ENCODE assay signal across 22 cellular contexts in genomic region chr17:39742126-39742855, GRCh38. TPM values are rescaled to one million over a fixed set of nuclear protein-coding genes. Genes with fewer than 3 reads are reported as not detected.
A peak's percentile ranks its signal among the peaks of the same experiment; 100 is the strongest.
DNase-seq lines count a peak whose midpoint lies in the region; ATAC-seq and TF ChIP-seq lines count a peak whose summit lies in the region.
"Had no signal": no experiment of that assay in that cellular context is flagged by ENCODE, and none has a peak within 500 bp of the region (broad histone marks: within the 10 kb centered on the region; RNA-seq: fewer than 3 reads in every experiment).

No MANE protein-coding gene starts in this region.

- no peak overlapping the region for H4K8ac ChIP-seq in IMR-90 (ENCODE audit: low read depth in 2 of 2, low read length in 2 of 2)
- no peak overlapping the region for H4K8ac ChIP-seq in neuronal stem cell (ENCODE audit: low read depth, low read length)

- no peaks in the 10 kb centered on the region for H3K9me2 ChIP-seq in MM.1S (replicated peaks; ENCODE audit: insufficient read depth, low read length)

- no peaks in the 10 kb centered on the region for H3K27me3 Mint-ChIP-seq in Calu3 (ENCODE audit: unreplicated experiment)
- peaks cover 62% of the 10 kb centered on the region for H3K27me3 Mint-ChIP-seq in stimulated activated memory B cell treated with anti-CD40 and anti-IgM and Interleukin-4, amounts not matched to agents 10 μg/mL and 1 μg/mL and 100 μg/mL, for 72 hours

- no CpG with 5 or more reads among the region's 18 CpGs for WGBS in IMR-90 (ENCODE audit: extremely low coverage in 2 of 2, insufficient read length in 1 of 2), 2 experiments
- WGBS in esophagus squamous epithelium, 2 donors: 75 to 87% methylated on average over 7 to 11 of the region's 18 CpGs
- WGBS in neuronal stem cell (ENCODE audit: extremely low coverage in 2 of 2, insufficient read length in 2 of 2, insufficient replicate concordance in 1 of 2), 2 donors: no CpG with 5 or more reads among the region's 18 CpGs

- H2BK20ac ChIP-seq in IMR-90 (ENCODE audit: low read depth, low read length): no peak overlapping the region

- H2BK5ac ChIP-seq in IMR-90 (ENCODE audit: low read depth, low read length, poor library complexity, severe bottlenecking) (no peak overlapping the region), neuronal stem cell (ENCODE audit: low read length) (no peak overlapping the region)

- H2AK5ac ChIP-seq in IMR-90 (ENCODE audit: low read depth, low read length) (no peak overlapping the region), neuronal stem cell (ENCODE audit: low read depth, low read length) (peak overlapping the region; percentile 58)

- H3K9me3 Mint-ChIP-seq in Calu3 (ENCODE audit: low read depth, unreplicated experiment): no peaks in the 10 kb centered on the region
- no peaks in the 10 kb centered on the region for H3K9me3 Mint-ChIP-seq in stimulated activated memory B cell treated with anti-CD40 and anti-IgM and Interleukin-4, amounts not matched to agents 10 μg/mL and 1 μg/mL and 100 μg/mL, for 72 hours
- H3K9me3 Mint-ChIP-seq: CD4-positive, alpha-beta T cell had no signal

- H3K79me1 ChIP-seq in IMR-90 (ENCODE audit: low read depth in 1 of 2, low read length in 2 of 2): no peaks in the 10 kb centered on the region
- peaks cover 3% of the 10 kb centered on the region for H3K79me1 ChIP-seq in neuronal stem cell (ENCODE audit: low read depth, low read length)

- TF ChIP-seq RAD21 in IMR-90 (IDR thresholded peaks at IDR 0.05; ENCODE audit: low read length): no peak

- peak overlapping the region; percentile 77 for H3K4me3 Mint-ChIP-seq in Calu3 (ENCODE audit: low read depth, unreplicated experiment)
- no peak overlapping the region for H3K4me3 Mint-ChIP-seq in stimulated activated memory B cell treated with anti-CD40 and anti-IgM and Interleukin-4, amounts not matched to agents 10 μg/mL and 1 μg/mL and 100 μg/mL, for 72 hours
- H3K4me3 Mint-ChIP-seq: CD4-positive, alpha-beta T cell had no signal

- TF ChIP-seq CTCF in Calu3 (IDR thresholded peaks at IDR 0.05; ENCODE audit: unreplicated experiment) (no peak), IMR-90 (conservative IDR thresholded peaks at IDR 0.05; ENCODE audit: low read depth, low read length) (no peak), esophagus squamous epithelium (IDR thresholded peaks at IDR 0.05) (no peak), MM.1S (IDR thresholded peaks at IDR 0.05; ENCODE audit: low read length) (no peak)

- H4K5ac ChIP-seq in IMR-90 (ENCODE audit: low read depth, low read length): no peak overlapping the region

- H3K4ac ChIP-seq in IMR-90 (ENCODE audit: low read depth, low read length) (no peak overlapping the region), neuronal stem cell (ENCODE audit: low read length) (no peak overlapping the region)

- no peak overlapping the region for H2AFZ ChIP-seq in IMR-90 (replicated peaks; ENCODE audit: low read length, poor library complexity)
- no peak overlapping the region for H2AFZ ChIP-seq in neuronal stem cell (ENCODE audit: low read length)
- H2AFZ ChIP-seq in MM.1S (ENCODE audit: low read length): no peak overlapping the region

- H3K4me3 ChIP-seq in IMR-90 (ENCODE audit: insufficient read depth, low read depth, low read length) (no peak overlapping the region), esophagus squamous epithelium (no peak overlapping the region), neuronal stem cell (ENCODE audit: low read length in 2 of 2) (no peak overlapping the region), MM.1S (ENCODE audit: low read length) (no peak overlapping the region)
- H3K4me3 ChIP-seq: A549; BLaER1 treated with 17β-estradiol and CSF1 and Interleukin-3, amounts not matched to agents 10 nM and 100 nM; SJCRH30 had no signal

- no peak overlapping the region for H3K27ac ChIP-seq in IMR-90 (ENCODE audit: insufficient read depth, low read length)
- peak overlapping the region in 3 of 4 donors; percentile 13 to 98 (median 96) for H3K27ac ChIP-seq in esophagus squamous epithelium
- H3K27ac ChIP-seq in neuronal stem cell (replicated peaks; ENCODE audit: low read length): no peak overlapping the region
- no peak overlapping the region for H3K27ac ChIP-seq in MM.1S (ENCODE audit: low read length)
- H3K27ac ChIP-seq: BLaER1 treated with 17β-estradiol and CSF1 and Interleukin-3, amounts not matched to agents 10 nM and 100 nM; SJCRH30 had no signal

- H2BK15ac ChIP-seq in IMR-90 (ENCODE audit: low read depth, low read length) (no peak overlapping the region), neuronal stem cell (ENCODE audit: low read length) (no peak overlapping the region)

- BruUV-seq in Calu3 (replicated peaks; lab: Mats Ljungman, UMichigan) (no TSS peak), IMR-90 (replicated peaks; lab: Mats Ljungman, UMichigan) (no TSS peak)

- no peak overlapping the region for H3K4me2 ChIP-seq in IMR-90 (ENCODE audit: low read depth, low read length)
- H3K4me2 ChIP-seq in neuronal stem cell (ENCODE audit: insufficient read depth, low read length, poor library complexity, severe bottlenecking): no peak overlapping the region
- no peak overlapping the region for H3K4me2 ChIP-seq in MM.1S (ENCODE audit: low read depth, low read length)

- peaks cover 100% of the 10 kb centered on the region for H3K36me3 Mint-ChIP-seq in Calu3 (ENCODE audit: insufficient read depth, unreplicated experiment)
- H3K36me3 Mint-ChIP-seq in stimulated activated memory B cell treated with anti-CD40 and anti-IgM and Interleukin-4, amounts not matched to agents 10 μg/mL and 1 μg/mL and 100 μg/mL, for 72 hours: no peaks in the 10 kb centered on the region

- CTCF ChIA-PET in Calu3 (lab: Charles Lee) (interaction anchor here (0.7 to 161.2 kb wide), 25 partner anchors 15 to 971 kb away, joined by 3 to 42089 read pairs (median 5); partner anchors contain the start of genes ERBB2, GRB7, GSDMA and GSDMB), IMR-90 (lab: Yijun Ruan, JAX) (no interaction called here)

- H3F3A ChIP-seq in MM.1S (ENCODE audit: insufficient read depth, low read length): peaks cover 3% of the 10 kb centered on the region; the same call in 1 of the 2 replicates

- peak overlapping the region; percentile 21 for H3K27ac Mint-ChIP-seq in Calu3 (ENCODE audit: unreplicated experiment)
- no peak overlapping the region for H3K27ac Mint-ChIP-seq in stimulated activated memory B cell treated with anti-CD40 and anti-IgM and Interleukin-4, amounts not matched to agents 10 μg/mL and 1 μg/mL and 100 μg/mL, for 72 hours
- H3K27ac Mint-ChIP-seq: CD4-positive, alpha-beta T cell had no signal

- H2BK12ac ChIP-seq in neuronal stem cell (ENCODE audit: low read length): no peak overlapping the region

- peaks cover 16% of the 10 kb centered on the region; the same call in 1 of the 2 replicates for H3K4me1 ChIP-seq in IMR-90 (ENCODE audit: control insufficient read depth, insufficient read depth, low read length)
- peaks cover 8 to 51% (median 18%) of the 10 kb centered on the region in 3 donors for H3K4me1 ChIP-seq in esophagus squamous epithelium
- H3K4me1 ChIP-seq in neuronal stem cell (ENCODE audit: control insufficient read depth in 2 of 2, insufficient read depth in 1 of 2, low read depth in 1 of 2, low read length in 2 of 2): peaks cover 14 to 20% of the 10 kb centered on the region in 2 donors
- H3K4me1 ChIP-seq in MM.1S (ENCODE audit: low read length): peaks cover 6% of the 10 kb centered on the region

- H3K9ac ChIP-seq in IMR-90 (ENCODE audit: low read depth, low read length) (no peak overlapping the region), neuronal stem cell (ENCODE audit: low read depth, low read length, poor library complexity) (peak overlapping the region; percentile 32), MM.1S (ENCODE audit: low read length) (no peak overlapping the region)
- H3K9ac ChIP-seq: BLaER1 treated with 17β-estradiol and CSF1 and Interleukin-3, amounts not matched to agents 10 nM and 100 nM had no signal

- peaks cover 44% of the 10 kb centered on the region for H3K27me3 ChIP-seq in IMR-90 (ENCODE audit: control insufficient read depth, insufficient read depth, low read length)
- H3K27me3 ChIP-seq in esophagus squamous epithelium: peaks cover 0 to 68% (median 0%) of the 10 kb centered on the region in 4 donors
- peaks cover 0 to 92% (median 24%) of the 10 kb centered on the region in 3 experiments for H3K27me3 ChIP-seq in neuronal stem cell (ENCODE audit: control insufficient read depth in 3 of 3, insufficient read depth in 3 of 3, low read depth in 1 of 3, low read length in 3 of 3)
- H3K27me3 ChIP-seq in MM.1S (replicated peaks; ENCODE audit: insufficient read depth, low read length): no peaks in the 10 kb centered on the region

- ATAC-seq in IMR-90 (ENCODE audit: low read depth): no peak
- no peak for ATAC-seq in GM18868 (IDR thresholded peaks at IDR 0.05; ENCODE audit: unreplicated experiment)
- no peak for ATAC-seq in stimulated activated memory B cell treated with anti-CD40 and anti-IgM and Interleukin-4, amounts not matched to agents 10 μg/mL and 1 μg/mL and 100 μg/mL, for 72 hours
- ATAC-seq: A549, SK-N-SH treated with all-trans-retinoic acid at 6 μM for 48 hours had no signal

- POLR2A ChIA-PET in IMR-90 (lab: Charles Lee; ENCODE audit: unreplicated experiment): no interaction called here

- H3K36me3 ChIP-seq in IMR-90 (ENCODE audit: control insufficient read depth, insufficient read depth, low read length): no peaks in the 10 kb centered on the region
- peaks cover 5 to 54% (median 35%) of the 10 kb centered on the region in 3 donors for H3K36me3 ChIP-seq in esophagus squamous epithelium
- H3K36me3 ChIP-seq in neuronal stem cell (replicated peaks in 1 of 2; ENCODE audit: control insufficient read depth in 2 of 2, insufficient read depth in 2 of 2, low read length in 2 of 2): no peaks in the 10 kb centered on the region
- no peaks in the 10 kb centered on the region for H3K36me3 ChIP-seq in MM.1S (replicated peaks; ENCODE audit: insufficient read depth, low read length)
- H3K36me3 ChIP-seq: BLaER1 treated with 17β-estradiol and CSF1 and Interleukin-3, amounts not matched to agents 10 nM and 100 nM; SJCRH30 had no signal

- peaks cover 12% of the 10 kb centered on the region; the same call in 1 of the 2 replicates for H3K79me2 ChIP-seq in MM.1S (ENCODE audit: low read length)

- DNase-seq in Calu3 (peak; percentile 76), IMR-90 (no peak), esophagus squamous epithelium (lab: John Stamatoyannopoulos, UW) (no peak), neuronal stem cell (ENCODE audit: low spot score) (no peak), MM.1S (no peak)
- DNase-seq: AML-193; CD4-positive, alpha-beta T cell; KBM-7; NCI-H1105 treated with DMSO at 0.1 percent for 48 hours; NCI-H146; NCI-H1930; NCI-H2107; NCI-H446; NCI-H524 treated with DMSO at 0.1 percent for 48 hours; NCI-H774; SJCRH30 had no signal

- H4K91ac ChIP-seq in IMR-90 (ENCODE audit: insufficient read depth, low read depth, low read length): no peak overlapping the region
- no peak overlapping the region for H4K91ac ChIP-seq in neuronal stem cell (ENCODE audit: low read depth, low read length, poor library complexity)

- H3K14ac ChIP-seq in IMR-90 (replicated peaks; ENCODE audit: low read depth, low read length): no peak overlapping the region
- no peak overlapping the region for H3K14ac ChIP-seq in neuronal stem cell (ENCODE audit: low read length)

- in situ Hi-C loops in IMR-90 (cut with MboI; ENCODE audit: low sequenced_read_pairs): no loop called here

- peaks cover 34% of the 10 kb centered on the region for H3K4me1 Mint-ChIP-seq in Calu3 (ENCODE audit: low read depth, unreplicated experiment)
- peaks cover 34% of the 10 kb centered on the region for H3K4me1 Mint-ChIP-seq in stimulated activated memory B cell treated with anti-CD40 and anti-IgM and Interleukin-4, amounts not matched to agents 10 μg/mL and 1 μg/mL and 100 μg/mL, for 72 hours

- H3K9me3 ChIP-seq in IMR-90 (ENCODE audit: control insufficient read depth, insufficient read depth, low read length): no peaks in the 10 kb centered on the region
- H3K9me3 ChIP-seq in esophagus squamous epithelium: no peaks in the 10 kb centered on the region
- H3K9me3 ChIP-seq in neuronal stem cell (replicated peaks in 1 of 2; ENCODE audit: control insufficient read depth in 2 of 2, insufficient read depth in 1 of 2, low read depth in 1 of 2, low read length in 2 of 2): no peaks in the 10 kb centered on the region
- no peaks in the 10 kb centered on the region for H3K9me3 ChIP-seq in MM.1S (replicated peaks; ENCODE audit: insufficient read depth, low read length)
- H3K9me3 ChIP-seq: A549; BLaER1 treated with 17β-estradiol and CSF1 and Interleukin-3, amounts not matched to agents 10 nM and 100 nM; SJCRH30 had no signal

- no peak overlapping the region for H2BK120ac ChIP-seq in IMR-90 (ENCODE audit: low read depth, low read length)
- no peak overlapping the region for H2BK120ac ChIP-seq in neuronal stem cell (ENCODE audit: low read depth, low read length)

- dilution Hi-C loops in IMR-90 (cut with HindIII; ENCODE audit: low sequenced_read_pairs, unreplicated experiment): no loop called here

- intact Hi-C loops in Calu3 (cut with micrococcal nuclease; ENCODE audit: unreplicated experiment): no loop called here
- intact Hi-C loops in IMR-90 (cut with micrococcal nuclease): no loop called here
- intact Hi-C loops in esophagus squamous epithelium (cut with DNase I): no loop called here

- H4K20me1 ChIP-seq in IMR-90 (ENCODE audit: insufficient read depth, low read length) (no peaks in the 10 kb centered on the region), MM.1S (ENCODE audit: insufficient read depth, low read length) (no peaks in the 10 kb centered on the region)
- H4K20me1 ChIP-seq: BLaER1 treated with 17β-estradiol and CSF1 and Interleukin-3, amounts not matched to agents 10 nM and 100 nM had no signal

- no peak overlapping the region for H3K56ac ChIP-seq in IMR-90 (ENCODE audit: extremely low read depth, insufficient read depth, low read length)

- no peak for TF ChIP-seq POLR2A in IMR-90 (IDR thresholded peaks at IDR 0.05; ENCODE audit: low read depth, low read length)
- TF ChIP-seq POLR2A in esophagus squamous epithelium (IDR thresholded peaks at IDR 0.05): no peak

- 0 out of 2 replicates have a peak, but pooled peaks cover 6% of the 10 kb centered on the region for H3K9me1 ChIP-seq in IMR-90 (ENCODE audit: insufficient read depth, low read length)

- peak overlapping the region; percentile 55 for H2AK9ac ChIP-seq in IMR-90 (replicated peaks; ENCODE audit: low read depth, low read length, poor library complexity)

- H3K18ac ChIP-seq in IMR-90 (ENCODE audit: low read depth, low read length) (no peak overlapping the region), neuronal stem cell (ENCODE audit: low read length) (no peak overlapping the region)

- H3K23ac ChIP-seq in IMR-90 (ENCODE audit: low read depth, low read length): no peak overlapping the region
- no peak overlapping the region for H3K23ac ChIP-seq in neuronal stem cell (ENCODE audit: low read depth, low read length, poor library complexity)

RNA-seq across cellular contexts. Expression of gene GRB7, which starts 4.6 kb away (rescaled TPM):
- total RNA-seq in Calu3 (2022) (2,531 and 2,746 TPM in 2 replicates), IMR-90 (2012; rRNA removed) (under 0.01 and 0.18 TPM in 2 replicates), esophagus squamous epithelium (10 to 100 TPM; 25.1 to 62.1 (median 55.9) TPM)
- 0.14 and 0.36 TPM in 2 replicates for polyA plus RNA-seq in IMR-90 (2012; rRNA removed)
- polyA plus RNA-seq in IMR-90 (2012; cell fraction: cytosol; rRNA removed): 0.12 and 0.26 TPM in 2 replicates
- 0.57 and 1.1 TPM in 2 replicates for polyA plus RNA-seq in IMR-90 (2012; cell fraction: nucleus; rRNA removed; ENCODE audit: low replicate concordance)
- 5.9 TPM for polyA plus RNA-seq in neuronal stem cell (2013, experiment 1 of 2)
- polyA plus RNA-seq in neuronal stem cell (2013, experiment 2 of 2): 5.9 TPM
- total RNA-seq: CD4-positive, alpha-beta T cell; H4; SJCRH30 had no signal

RNA-seq across cellular contexts. Expression of gene MIEN1, which starts 12.0 kb away (rescaled TPM):
- total RNA-seq in Calu3 (2022): 2,121 and 2,217 TPM in 2 replicates
- total RNA-seq in IMR-90 (2012; rRNA removed): 20.3 and 22.2 TPM in 2 replicates
- polyA plus RNA-seq in IMR-90 (2012; rRNA removed): 75.6 and 82.4 TPM in 2 replicates
- 81.7 and 149 TPM in 2 replicates for polyA plus RNA-seq in IMR-90 (2012; cell fraction: cytosol; rRNA removed)
- 24.0 and 30.9 TPM in 2 replicates for polyA plus RNA-seq in IMR-90 (2012; cell fraction: nucleus; rRNA removed; ENCODE audit: low replicate concordance)
- total RNA-seq in esophagus squamous epithelium: 10 to 100 TPM; 44.4 to 55.2 (median 53.2) TPM
- polyA plus RNA-seq in neuronal stem cell (2013, experiment 1 of 2): 78.7 TPM
- 72.6 TPM for polyA plus RNA-seq in neuronal stem cell (2013, experiment 2 of 2)

RNA-seq across cellular contexts. Expression of gene ERBB2, which starts 42.4 kb away (rescaled TPM):
- total RNA-seq in Calu3 (2022): 4,829 and 4,830 TPM in 2 replicates
- total RNA-seq in IMR-90 (2012; rRNA removed): 26.1 and 28.7 TPM in 2 replicates
- 33.3 and 34.6 TPM in 2 replicates for polyA plus RNA-seq in IMR-90 (2012; rRNA removed)
- 26.4 and 33.2 TPM in 2 replicates for polyA plus RNA-seq in IMR-90 (2012; cell fraction: cytosol; rRNA removed)
- 34.2 and 69.9 TPM in 2 replicates for polyA plus RNA-seq in IMR-90 (2012; cell fraction: nucleus; rRNA removed; ENCODE audit: low replicate concordance)
- total RNA-seq in esophagus squamous epithelium: 100 to 1,000 TPM in 1 of 4 donors, 10 to 100 TPM in 3; 75.2 to 170 (median 86.5) TPM
- polyA plus RNA-seq in neuronal stem cell (2013, experiment 1 of 2): 69.2 TPM
- polyA plus RNA-seq in neuronal stem cell (2013, experiment 2 of 2): 69.0 TPM

RNA-seq across cellular contexts. Expression of gene PGAP3, which starts 54.4 kb away (rescaled TPM):
- 1,186 and 1,276 TPM in 2 replicates for total RNA-seq in Calu3 (2022)
- total RNA-seq in IMR-90 (2012; rRNA removed): 3.6 and 4.3 TPM in 2 replicates
- 9.8 and 10.4 TPM in 2 replicates for polyA plus RNA-seq in IMR-90 (2012; rRNA removed)
- polyA plus RNA-seq in IMR-90 (2012; cell fraction: cytosol; rRNA removed): 7.2 and 13.5 TPM in 2 replicates
- 40.4 and 52.8 TPM in 2 replicates for polyA plus RNA-seq in IMR-90 (2012; cell fraction: nucleus; rRNA removed; ENCODE audit: low replicate concordance)
- total RNA-seq in esophagus squamous epithelium: 10 to 100 TPM; 10.7 to 34.2 (median 19.2) TPM
- 10.1 TPM for polyA plus RNA-seq in neuronal stem cell (2013, experiment 1 of 2)
- 11.1 TPM for polyA plus RNA-seq in neuronal stem cell (2013, experiment 2 of 2)

Comparison
In these comparisons a context has a peak if more than half of its experiments do, and no peak if none do; other contexts are left out.
1. H3K27ac ChIP-seq: peak in esophagus squamous epithelium (3 of 4); none in IMR-90 (single experiment), neuronal stem cell (single experiment) and MM.1S (single experiment).
2. RNA of gene GRB7, which starts 4.6 kb away (total RNA-seq): 2,531 to 2,746 TPM in Calu3; 25.1 to 62.1 TPM in esophagus squamous epithelium and under 0.01 to 0.18 TPM in IMR-90; every median in the first group is over 10 times any median in the second.
3. RNA of gene MIEN1, which starts 12.0 kb away (total RNA-seq): 2,121 to 2,217 TPM in Calu3; 44.4 to 55.2 TPM in esophagus squamous epithelium and 20.3 to 22.2 TPM in IMR-90; every median in the first group is over 10 times any median in the second.
4. RNA of gene ERBB2, which starts 42.4 kb away (total RNA-seq): 4,829 to 4,830 TPM in Calu3; 75.2 to 170 TPM in esophagus squamous epithelium and 26.1 to 28.7 TPM in IMR-90; every median in the first group is over 10 times any median in the second.